ENCODE assay signal across 8 cellular contexts in the genomic region with DNA sequence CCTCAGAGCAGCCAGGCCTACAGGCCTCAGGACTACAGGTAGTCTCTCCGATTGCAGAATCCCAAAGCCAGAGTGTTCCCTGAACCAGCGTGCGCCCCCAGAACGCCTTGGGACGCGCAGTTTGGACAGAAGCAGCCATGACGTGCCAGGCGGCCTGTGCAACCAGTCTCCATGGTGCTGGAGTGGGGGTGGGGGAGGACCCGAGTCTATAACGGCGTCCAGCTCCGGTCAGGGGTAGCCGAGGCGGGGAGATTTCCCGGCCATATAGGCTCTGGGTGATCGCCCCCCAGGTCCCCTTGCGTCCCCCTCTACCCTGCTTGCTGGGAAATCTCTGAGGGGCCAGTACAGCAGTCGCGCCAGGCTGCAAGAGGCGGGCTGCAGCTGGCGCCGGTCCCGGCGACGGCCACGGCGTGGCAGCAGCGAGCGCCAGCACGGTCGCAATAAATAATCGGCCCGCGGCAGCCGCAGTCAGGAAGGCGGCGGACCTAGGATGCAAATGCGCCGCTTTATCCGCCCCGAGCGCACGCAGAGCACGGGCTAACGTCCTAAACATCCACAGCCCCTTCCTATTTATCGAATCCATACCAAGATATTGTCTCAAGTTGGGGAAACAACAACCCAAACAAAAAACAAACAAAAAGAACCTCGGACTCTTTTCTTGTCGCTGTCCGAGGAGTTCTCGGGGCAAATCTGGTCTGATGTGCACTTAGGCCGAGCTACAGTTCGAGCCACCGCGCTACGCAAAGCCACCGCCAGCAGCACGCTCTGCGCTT. TPM values are rescaled to one million over a fixed set of nuclear protein-coding genes. Genes with fewer than 3 reads are reported as not detected.
DNase-seq lines count a peak whose midpoint lies in the region; ATAC-seq, FAIRE-seq and TF ChIP-seq lines count a peak whose summit lies in the region.

No MANE protein-coding gene starts in this region.

- no peak overlapping the region for H2AK5ac ChIP-seq in mesenchymal stem cell (ENCODE audit: low read length, severe bottlenecking)

- TF ChIP-seq POLR2A in GM12892 (IDR thresholded peaks at IDR 0.05; ENCODE audit: low read depth, low read length), result no peak

- no peak overlapping the region for H2BK15ac ChIP-seq in mesenchymal stem cell (ENCODE audit: low read depth, poor library complexity, severe bottlenecking)

- no peak overlapping the region for H3K18ac ChIP-seq in mesenchymal stem cell (ENCODE audit: low read depth in 1 of 2, low read length in 2 of 2)

- peaks cover 8 to 32% of the 10 kb centered on the region in 2 experiments for H3K36me3 ChIP-seq in mesenchymal stem cell (ENCODE audit: control insufficient read depth in 1 of 2, insufficient read depth in 2 of 2, low read depth in 1 of 2, low read length in 2 of 2)

- H3K4me1 ChIP-seq in mesenchymal stem cell (ENCODE audit: control insufficient read depth, insufficient read depth, low read depth, low read length), result peaks cover 13% of the 10 kb centered on the region

- peak; percentile 60 for FAIRE-seq in GM12892 (lab: Jason Lieb, UNC)

- 34% methylated on average over 58 of the region's 58 CpGs for WGBS in mesenchymal stem cell

- H3K14ac ChIP-seq in mesenchymal stem cell (ENCODE audit: low read length in 2 of 2), result no peak overlapping the region

- no peak overlapping the region for H4K91ac ChIP-seq in mesenchymal stem cell (ENCODE audit: low read length)

- no peak overlapping the region for H2BK12ac ChIP-seq in mesenchymal stem cell (ENCODE audit: low read length in 2 of 2)

- H3K23ac ChIP-seq in mesenchymal stem cell (ENCODE audit: low read length in 2 of 2), result no peak overlapping the region

- H2AFZ ChIP-seq in mesenchymal stem cell (ENCODE audit: low read depth, low read length), result no peak overlapping the region

- H3K79me1 ChIP-seq in mesenchymal stem cell (replicated peaks; ENCODE audit: low read length, poor library complexity, severe bottlenecking), result peaks cover 22% of the 10 kb centered on the region

- H3K9ac ChIP-seq in mesenchymal stem cell (ENCODE audit: low read length), result peak overlapping the region; percentile 90

- H3K9me3 ChIP-seq in mesenchymal stem cell (ENCODE audit: control insufficient read depth, low read length), result no peaks in the 10 kb centered on the region

- H3K27me3 ChIP-seq in mesenchymal stem cell (ENCODE audit: control insufficient read depth in 1 of 2, insufficient read depth in 1 of 2, low read length in 2 of 2), result peaks cover 0 to 61% of the 10 kb centered on the region in 2 experiments

- no peak overlapping the region for H4K8ac ChIP-seq in mesenchymal stem cell (ENCODE audit: low read length)

- H3K4me3 ChIP-seq in mesenchymal stem cell (ENCODE audit: insufficient read depth in 1 of 2, low read depth in 1 of 2, low read length in 2 of 2), result peak overlapping the region in 1 of 2 experiments; percentile 82

- peak; percentile 90 for ATAC-seq in HG02885 (IDR thresholded peaks at IDR 0.05; ENCODE audit: poor library complexity, unreplicated experiment)

- no peak overlapping the region for H2BK5ac ChIP-seq in mesenchymal stem cell (ENCODE audit: low read depth, low read length, poor library complexity, severe bottlenecking)

- H3K27ac ChIP-seq in mesenchymal stem cell (ENCODE audit: low read length, poor library complexity, severe bottlenecking), result no peak overlapping the region

- peak overlapping the region in 1 of 2 experiments; percentile 29 for H3K4ac ChIP-seq in mesenchymal stem cell (ENCODE audit: low read depth in 1 of 2, low read length in 2 of 2)

- H3K4me2 ChIP-seq in mesenchymal stem cell (ENCODE audit: low read length, poor library complexity, severe bottlenecking), result no peak overlapping the region

- peak; percentile 84 for DNase-seq in 8988T
- peak; percentile 82 for DNase-seq in GM12892 (ENCODE audit: insufficient read length)
- peak; percentile 62 for DNase-seq in NCI-H2196 treated with DMSO at 0.1 percent for 48 hours (lab: John Stamatoyannopoulos, UW; ENCODE audit: unreplicated experiment)
- peak; percentile 41 to 55 for DNase-seq in activated CD4-positive, alpha-beta T cell treated with anti-CD3 and anti-CD28 coated beads for 24 hours (ENCODE audit: low read depth in 2 of 2)
- DNase-seq in effector CD4-positive, alpha-beta T cell, result peak; percentile 52
- peak; percentile 65 for DNase-seq in mesenchymal stem cell
- DNase-seq in stimulated activated CD8-positive, alpha-beta memory T cell treated with anti-CD3 and anti-CD28 coated beads, Interleukin-2, amount 100 ng/mL, for 48 hours (ENCODE audit: low read depth in 2 of 2), result peak; percentile 47 to 55

- no peak overlapping the region for H2BK120ac ChIP-seq in mesenchymal stem cell (ENCODE audit: low read depth, low read length)

RNA-seq across cellular contexts. Expression of a gene that starts 1.6 kb away (rescaled TPM):
- polyA plus RNA-seq in GM12892 (2012; ENCODE audit: missing spikeins), result not detected
- 0.39 TPM for polyA plus RNA-seq in mesenchymal stem cell (2013, experiment 1 of 2)
- polyA plus RNA-seq in mesenchymal stem cell (2013, experiment 2 of 2), result 0.51 TPM

RNA-seq across cellular contexts. Expression of a gene that starts 3.2 kb away (rescaled TPM):
- not detected for polyA plus RNA-seq in GM12892 (2012; ENCODE audit: missing spikeins)
- 0.62 TPM for polyA plus RNA-seq in mesenchymal stem cell (2013, experiment 1 of 2)
- 0.59 TPM for polyA plus RNA-seq in mesenchymal stem cell (2013, experiment 2 of 2)

RNA-seq across cellular contexts. Expression of a gene that starts 5.7 kb away (rescaled TPM):
- not detected for polyA plus RNA-seq in GM12892 (2012; ENCODE audit: missing spikeins)
- 3.1 TPM for polyA plus RNA-seq in mesenchymal stem cell (2013, experiment 1 of 2)
- 3.2 TPM for polyA plus RNA-seq in mesenchymal stem cell (2013, experiment 2 of 2)

RNA-seq across cellular contexts. Expression of a gene that starts 7.3 kb away (rescaled TPM):
- polyA plus RNA-seq in GM12892 (2012; ENCODE audit: missing spikeins), result not detected
- 2.0 TPM for polyA plus RNA-seq in mesenchymal stem cell (2013, experiment 1 of 2)
- 2.0 TPM for polyA plus RNA-seq in mesenchymal stem cell (2013, experiment 2 of 2)

RNA-seq across cellular contexts. Expression of a gene that starts 14.6 kb away (rescaled TPM):
- 4.1 TPM for polyA plus RNA-seq in GM12892 (2012; ENCODE audit: missing spikeins)
- polyA plus RNA-seq in mesenchymal stem cell (2013, experiment 1 of 2), result 9.8 TPM
- polyA plus RNA-seq in mesenchymal stem cell (2013, experiment 2 of 2), result 9.8 TPM
